In genomic region chr5:102296229-102296817, GRCh38 we compare ENCODE assay signal across 8 cellular contexts. TPM values are rescaled to one million over a fixed set of nuclear protein-coding genes. Genes with fewer than 3 reads are reported as not detected.
DNase-seq lines count a peak whose midpoint lies in the region; ATAC-seq and TF ChIP-seq lines count a peak whose summit lies in the region.

SLCO4C1 (minus strand) TSS chr5:102296284; CDS start chr5:102296262, 22 bp downstream.

- ATAC-seq in GM19452 (IDR thresholded peaks at IDR 0.05; ENCODE audit: unreplicated experiment) (peak; percentile 98), HG03571 (IDR thresholded peaks at IDR 0.05; ENCODE audit: unreplicated experiment) (peak; percentile 98)

- no peaks in the 10 kb centered on the region for H3K36me3 Mint-ChIP-seq in neural crest cell (ENCODE audit: low read depth)

- H3K27me3 Mint-ChIP-seq in neural crest cell (ENCODE audit: low read depth) = peaks cover 6% of the 10 kb centered on the region

- peak; percentile 68 for DNase-seq in CMK (ENCODE audit: low read depth)
- DNase-seq in NT2/D1 (ENCODE audit: low read depth, low spot score) = peak; percentile 80
- DNase-seq in activated T-helper 1 cell treated with anti-CD3 and anti-CD28 coated beads, Interleukin-2, amount 50 U/mL, for 16 hours (ENCODE audit: low read depth in 1 of 2, low spot score in 1 of 2) = peak; percentile 49 to 55
- DNase-seq in foreskin fibroblast = peak in 1 of 2 donors; percentile 1
- DNase-seq in neural crest cell (ENCODE audit: low read depth, low spot score) = peak; percentile 83
- peak; percentile 56 for DNase-seq in stimulated activated naive CD4-positive, alpha-beta T cell treated with Interleukin-2 at 50 U/mL for 16 hours (lab: John Stamatoyannopoulos, UW)

- H3K27ac Mint-ChIP-seq in neural crest cell (ENCODE audit: unreplicated experiment) = no peak within 1 kb of the TSS

- peak; percentile 15 for TF ChIP-seq CTCF in foreskin fibroblast (IDR thresholded peaks at IDR 0.05; ENCODE audit: low read depth, low read length)
- peak; percentile 84 for TF ChIP-seq CTCF in neural crest cell (conservative IDR thresholded peaks at IDR 0.05)

- no peaks in the 10 kb centered on the region for H3K4me1 ChIP-seq in NT2/D1 (ENCODE audit: insufficient read depth, insufficient read length)

- no peaks in the 10 kb centered on the region for H3K36me3 ChIP-seq in NT2/D1 (ENCODE audit: insufficient read depth, insufficient read length, low read length)

- no peaks in the 10 kb centered on the region for H3K27me3 ChIP-seq in NT2/D1 (ENCODE audit: insufficient read depth, insufficient read length)

- H3K4me3 ChIP-seq in NT2/D1 (ENCODE audit: insufficient read length, low read depth) (peak within 1 kb of the TSS; percentile 65), foreskin fibroblast (ENCODE audit: low read depth in 1 of 2, low read length in 2 of 2) (peak within 1 kb of the TSS; percentile 10 to 18)

- peaks cover 2% of the 10 kb centered on the region for H3K9me3 Mint-ChIP-seq in neural crest cell

- H3K9me3 ChIP-seq in NT2/D1 (ENCODE audit: insufficient read depth, low read length) = no peaks in the 10 kb centered on the region

- peak within 1 kb of the TSS; percentile 95 for H3K4me3 Mint-ChIP-seq in neural crest cell

- H3K4me1 Mint-ChIP-seq in neural crest cell = peaks cover 22% of the 10 kb centered on the region

- peak within 1 kb of the TSS; percentile 80 for H3K9ac ChIP-seq in NT2/D1 (ENCODE audit: insufficient read length, low read depth)

RNA-seq across cellular contexts. Expression of gene SLCO4C1, which starts in this region (rescaled TPM):
- 3.9 TPM in 2 replicates for total RNA-seq in neural crest cell
